ENCODE assay signal across 8 cellular contexts in genomic region chr11:85854557-85855340, GRCh38.
A peak's percentile ranks its signal among the peaks of the same experiment; 100 is the strongest.
DNase-seq lines count a peak whose midpoint lies in the region; ATAC-seq and TF ChIP-seq lines count a peak whose summit lies in the region.

No MANE protein-coding gene starts in this region.

- DNase-seq in AG08396 (ENCODE audit: low spot score) (peak; percentile 94), NCI-H2196 treated with DMSO at 0.1 percent for 48 hours (lab: John Stamatoyannopoulos, UW; ENCODE audit: unreplicated experiment) (peak; percentile 89), cardiac fibroblast (ENCODE audit: low read depth in 2 of 2) (peak; percentile 93 to 95), iris pigment epithelial cell (ENCODE audit: low read depth) (peak; percentile 93)
- DNase-seq in stimulated activated CD4-positive, alpha-beta T cell treated with anti-CD3 and anti-CD28 coated beads, Interleukin-12 subunit alpha, Interleukin-12 subunit beta, amount 100 ng/mL, for 24 hours (ENCODE audit: low read depth in 2 of 2): peak; percentile 87 to 90

- H3K4me3 ChIP-seq in WI38 (ENCODE audit: low read depth, low read length): peak overlapping the region; percentile 61
- H3K4me3 ChIP-seq in cardiac fibroblast (replicated peaks in 1 of 2; ENCODE audit: low read depth in 2 of 2, low read length in 2 of 2): peak overlapping the region; percentile 59 to 61

- ATAC-seq in GM18909 (IDR thresholded peaks at IDR 0.05; ENCODE audit: poor library complexity, unreplicated experiment) (peak; percentile 100), HG03159 (IDR thresholded peaks at IDR 0.05; ENCODE audit: unreplicated experiment) (peak; percentile 100)

- TF ChIP-seq CTCF in WI38 (IDR thresholded peaks at IDR 0.05; ENCODE audit: low read depth, low read length) (peak; percentile 47), cardiac fibroblast (IDR thresholded peaks at IDR 0.05; ENCODE audit: low read depth, low read length) (peak; percentile 60)

Comparison
In these comparisons a context has a peak if more than half of its experiments do, and no peak if none do; other contexts are left out.
1. Peak in every context shown above with its lines: DNase-seq, ATAC-seq and H3K4me3 ChIP-seq.